1 cellular context compared by ENCODE assay signal in genomic region chr9:128215491-128216404, GRCh38.
TF ChIP-seq lines count a peak whose summit lies in the region.

No MANE protein-coding gene starts in this region.

TF ChIP-seq in HCT116, 20 proteins besides CTCF, POLR2A, EP300 and RAD21 (continued from another document):
- TF ChIP-seq REST (IDR thresholded peaks at IDR 0.05; ENCODE audit: low read depth): no peak
- no peak for TF ChIP-seq JUND (IDR thresholded peaks at IDR 0.05)
- TF ChIP-seq ZBTB33 (IDR thresholded peaks at IDR 0.05; ENCODE audit: extremely low read depth, insufficient replicate concordance, low read length): no peak
- no peak for TF ChIP-seq POLR2AphosphoS5 (IDR thresholded peaks at IDR 0.05; ENCODE audit: low read depth, low read length)
- TF ChIP-seq ZNF274 (IDR thresholded peaks at IDR 0.05; ENCODE audit: low read depth, low read length): no peak
- TF ChIP-seq CBX3 (IDR thresholded peaks at IDR 0.05; ENCODE audit: low read depth): no peak
- TF ChIP-seq EZH2 (IDR thresholded peaks at IDR 0.05): no peak
- no peak for TF ChIP-seq ATF3 (IDR thresholded peaks at IDR 0.05)
- no peak for TF ChIP-seq MAX (IDR thresholded peaks at IDR 0.05)
- no peak for TF ChIP-seq EZH2phosphoT487 (IDR thresholded peaks at IDR 0.05; ENCODE audit: borderline replicate concordance)
